Comparison of ENCODE assay signal across 10 cellular contexts in genomic region chr10:6062101-6062771, GRCh38. TPM values are rescaled to one million over a fixed set of nuclear protein-coding genes. Genes with fewer than 3 reads are reported as not detected.
DNase-seq lines count a peak whose midpoint lies in the region; ATAC-seq and TF ChIP-seq lines count a peak whose summit lies in the region.
"Had no signal": no experiment of that assay in that cellular context is flagged by ENCODE, and none has a peak within 500 bp of the region (broad histone marks: within the 10 kb centered on the region; RNA-seq: fewer than 3 reads in every experiment).

Gene IL2RA, minus strand, starts transcription at chr10:6062367. Its CDS starts 216 bp downstream, at chr10:6062151.

- no peaks in the 10 kb centered on the region for H3K36me3 ChIP-seq in lower lobe of right lung
- H3K36me3 ChIP-seq: ascending aorta had no signal

- H3K27ac ChIP-seq in lower lobe of right lung: no peak within 1 kb of the TSS
- H3K27ac ChIP-seq: ascending aorta had no signal

- intact Hi-C loops in lower lobe of right lung (cut with DNase I): no loop called here

- DNase-seq in MV-4-11 (lab: John Stamatoyannopoulos, UW) (peak; percentile 19), lower lobe of right lung (no peak), NCI-H1436 treated with DMSO at 0.1 percent for 48 hours (lab: John Stamatoyannopoulos, UW) (no peak)
- peak; percentile 90 for DNase-seq in activated CD8-positive, alpha-beta memory T cell treated with anti-CD3 and anti-CD28 coated beads, Interleukin-2, amount 50 U/mL, for 48 hours
- peak; percentile 79 for DNase-seq in stimulated activated naive CD4-positive, alpha-beta T cell treated with Interleukin-2 at 50 U/mL for 16 hours (lab: John Stamatoyannopoulos, UW)

- H3K9me3 ChIP-seq in lower lobe of right lung: no peaks in the 10 kb centered on the region
- H3K9me3 ChIP-seq: ascending aorta had no signal

- peaks cover 28% of the 10 kb centered on the region for H3K4me1 ChIP-seq in lower lobe of right lung
- H3K4me1 ChIP-seq: ascending aorta had no signal

- H3K27me3 ChIP-seq in lower lobe of right lung (ENCODE audit: low read depth): no peaks in the 10 kb centered on the region
- H3K27me3 ChIP-seq: ascending aorta had no signal

- peak within 1 kb of the TSS; percentile 44 for H3K4me3 ChIP-seq in lower lobe of right lung

- ATAC-seq in lower lobe of right lung (no peak), GM21447 (IDR thresholded peaks at IDR 0.05; ENCODE audit: unreplicated experiment) (no peak), HG03135 (IDR thresholded peaks at IDR 0.05; ENCODE audit: unreplicated experiment) (no peak), HG03039 (IDR thresholded peaks at IDR 0.05; ENCODE audit: unreplicated experiment) (no peak)
- ATAC-seq: right cardiac atrium had no signal

- TF ChIP-seq CTCF in lower lobe of right lung (IDR thresholded peaks at IDR 0.05): no peak

RNA-seq across cellular contexts. Expression of gene IL2RA, which starts in this region (rescaled TPM):
- total RNA-seq in lower lobe of right lung: 2.9 TPM
- total RNA-seq: ascending aorta had no signal

Comparison
In these comparisons a context has a peak if more than half of its experiments do, and no peak if none do; other contexts are left out.
1. DNase-seq: peak in MV-4-11 (single experiment), activated CD8-positive, alpha-beta memory T cell treated with anti-CD3 and anti-CD28 coated beads, Interleukin-2, amount 50 U/mL, for 48 hours (single experiment) and stimulated activated naive CD4-positive, alpha-beta T cell treated with Interleukin-2 at 50 U/mL for 16 hours (single experiment); none in lower lobe of right lung (single experiment) and NCI-H1436 treated with DMSO at 0.1 percent for 48 hours (single experiment).